In genomic region chr7:46671108-46671769, GRCh38 we compare ENCODE assay signal across 26 cellular contexts.
DNase-seq lines count a peak whose midpoint lies in the region; ATAC-seq and TF ChIP-seq lines count a peak whose summit lies in the region.
"Had no signal": no experiment of that assay in that cellular context is flagged by ENCODE, and none has a peak within 500 bp of the region (broad histone marks: within the 10 kb centered on the region; RNA-seq: fewer than 3 reads in every experiment).

No MANE protein-coding gene starts in this region.

- no peak overlapping the region for H3K56ac ChIP-seq in mesendoderm (ENCODE audit: low read length)

- H2BK15ac ChIP-seq in mesendoderm (replicated peaks; ENCODE audit: low read depth) = no peak overlapping the region

- no peak overlapping the region for H3K23ac ChIP-seq in mesendoderm (ENCODE audit: low read length)

- CTCF ChIA-PET in activated CD4-positive, alpha-beta T cell treated with anti-CD3 and anti-CD28 coated beads, Interleukin-2, amount 10 ng/mL, durations not matched to agents 7 days and 5 days (lab: Charles Lee) = no interaction called here

- no peak overlapping the region for H2BK5ac ChIP-seq in mesendoderm (ENCODE audit: low read length)

- no peaks in the 10 kb centered on the region; the same call in 1 of the 2 replicates for H3K9me2 ChIP-seq in GM23338 (ENCODE audit: insufficient read depth)

- no peak for TF ChIP-seq POLR2A in gastrocnemius medialis (IDR thresholded peaks at IDR 0.05)

- H3K9me3 ChIP-seq in NT2/D1 (ENCODE audit: insufficient read depth, low read length) (peaks cover 3% of the 10 kb centered on the region; the same call in 1 of the 2 replicates), gastrocnemius medialis (no peaks in the 10 kb centered on the region)
- H3K9me3 ChIP-seq: BE2C had no signal

- no peak overlapping the region for H3K4ac ChIP-seq in mesendoderm (ENCODE audit: low read depth, low read length)

- H3K27me3 ChIP-seq in GM23338 (ENCODE audit: insufficient read depth) (no peaks in the 10 kb centered on the region), NT2/D1 (ENCODE audit: insufficient read depth, insufficient read length) (no peaks in the 10 kb centered on the region), mesendoderm (ENCODE audit: insufficient read depth, low read length, poor library complexity) (no peaks in the 10 kb centered on the region), gastrocnemius medialis (no peaks in the 10 kb centered on the region)
- H3K27me3 ChIP-seq: BE2C had no signal

- peak overlapping the region; percentile 28 for H3K27ac Mint-ChIP-seq in GM23338
- no peak overlapping the region for H3K27ac Mint-ChIP-seq in activated CD4-positive, alpha-beta T cell treated with anti-CD3 and anti-CD28 coated beads, Interleukin-2, amount 10 ng/mL, durations not matched to agents 7 days and 5 days
- H3K27ac Mint-ChIP-seq: CD14-positive monocyte; CD8-positive, alpha-beta memory T cell had no signal

- in situ Hi-C loops in gastrocnemius medialis (cut with MboI; ENCODE audit: low sequenced_read_pairs in 4 of 4) = no loop called here

- no CpG with 5 or more reads among the region's 1 CpG for WGBS in mesendoderm (ENCODE audit: extremely low coverage, insufficient coverage, low lambda C conversion rate)

- POLR2A ChIA-PET in activated CD4-positive, alpha-beta T cell treated with anti-CD3 and anti-CD28 coated beads, Interleukin-2, amount 10 ng/mL, durations not matched to agents 7 days and 5 days (lab: Charles Lee) = no interaction called here

- peaks cover 5% of the 10 kb centered on the region; the same call in 1 of the 3 replicates for H3K36me3 Mint-ChIP-seq in GM23338 (ENCODE audit: low read depth)
- H3K36me3 Mint-ChIP-seq in activated CD4-positive, alpha-beta T cell treated with anti-CD3 and anti-CD28 coated beads, Interleukin-2, amount 10 ng/mL, durations not matched to agents 7 days and 5 days (ENCODE audit: low read depth) = no peaks in the 10 kb centered on the region
- H3K36me3 Mint-ChIP-seq: CD14-positive monocyte; CD8-positive, alpha-beta memory T cell had no signal

- H3K4me2 ChIP-seq in GM23338 (peak overlapping the region; percentile 12; the same call in 1 of the 2 replicates), mesendoderm (ENCODE audit: low read length) (no peak overlapping the region)

- H3K9ac ChIP-seq in NT2/D1 (ENCODE audit: insufficient read length, low read depth) (no peak overlapping the region), mesendoderm (ENCODE audit: low read length) (no peak overlapping the region)

- H3K4me1 Mint-ChIP-seq in GM23338 = peaks cover 18% of the 10 kb centered on the region
- no peaks in the 10 kb centered on the region for H3K4me1 Mint-ChIP-seq in activated CD4-positive, alpha-beta T cell treated with anti-CD3 and anti-CD28 coated beads, Interleukin-2, amount 10 ng/mL, durations not matched to agents 7 days and 5 days
- H3K4me1 Mint-ChIP-seq: CD14-positive monocyte; CD8-positive, alpha-beta memory T cell had no signal

- DNase-seq in GM23338 (ENCODE audit: low spot score) = peak; percentile 76
- peak; percentile 61 for DNase-seq in NT2/D1 (ENCODE audit: low read depth, low spot score)
- DNase-seq in iPS DF 19.7 (ENCODE audit: low read depth, low spot score) = peak; percentile 42
- peak; percentile 91 for DNase-seq in mesendoderm
- no peak for DNase-seq in gastrocnemius medialis
- no peak for DNase-seq in T-helper 9 cell
- DNase-seq in HCEC 1CT = no peak
- no peak for DNase-seq in activated CD4-positive, alpha-beta T cell treated with anti-CD3 and anti-CD28 coated beads, Interleukin-2, amount 10 ng/mL, durations not matched to agents 7 days and 5 days
- DNase-seq: 8988T; ACHN; BE2C; CD8-positive, alpha-beta memory T cell; DMS 273 treated with DMSO at 0.1 percent for 48 hours; DMS79; EL; GF-D8; IMR-90; KG1; MM.1S; NCI-H2029 treated with DMSO at 0.1 percent for 48 hours; NCI-H510A; NCI-H69; OCI-M1; SIG-M5 had no signal

- no peak overlapping the region for H2AK5ac ChIP-seq in mesendoderm (ENCODE audit: low read length)

- no peak overlapping the region for H3K4me3 ChIP-seq in GM23338
- H3K4me3 ChIP-seq in NT2/D1 (ENCODE audit: insufficient read length, low read depth) = no peak overlapping the region
- no peak overlapping the region for H3K4me3 ChIP-seq in mesendoderm (ENCODE audit: low read length)
- H3K4me3 ChIP-seq in gastrocnemius medialis = no peak overlapping the region
- H3K4me3 ChIP-seq: SK-N-MC had no signal

- no peak overlapping the region for H2AFZ ChIP-seq in GM23338

- H4K8ac ChIP-seq in mesendoderm (ENCODE audit: low read depth, low read length) = no peak overlapping the region

- H3K4me3 Mint-ChIP-seq in GM23338 = peak overlapping the region; percentile 24; the same call in 2 of the 3 replicates
- no peak overlapping the region for H3K4me3 Mint-ChIP-seq in activated CD4-positive, alpha-beta T cell treated with anti-CD3 and anti-CD28 coated beads, Interleukin-2, amount 10 ng/mL, durations not matched to agents 7 days and 5 days
- H3K4me3 Mint-ChIP-seq: CD14-positive monocyte; CD8-positive, alpha-beta memory T cell had no signal

- H3K79me2 ChIP-seq in GM23338 (replicated peaks; ENCODE audit: insufficient read depth) (no peaks in the 10 kb centered on the region), mesendoderm (ENCODE audit: control insufficient read depth, insufficient read depth, low read length) (no peaks in the 10 kb centered on the region)

- peaks cover 10% of the 10 kb centered on the region for H3K4me1 ChIP-seq in GM23338 (ENCODE audit: insufficient read depth)
- H3K4me1 ChIP-seq in NT2/D1 (ENCODE audit: insufficient read depth, insufficient read length) = peaks cover 2% of the 10 kb centered on the region
- no peaks in the 10 kb centered on the region for H3K4me1 ChIP-seq in mesendoderm (ENCODE audit: control insufficient read depth, low read depth, low read length)
- no peaks in the 10 kb centered on the region for H3K4me1 ChIP-seq in gastrocnemius medialis
- H3K4me1 ChIP-seq: BE2C had no signal

- H3K27ac ChIP-seq in GM23338 (ENCODE audit: low read depth) (peak overlapping the region; percentile 8), mesendoderm (ENCODE audit: low read depth, low read length) (peak overlapping the region; percentile 68), gastrocnemius medialis (no peak overlapping the region)
- H3K27ac ChIP-seq: SK-N-MC had no signal

- H3K18ac ChIP-seq in mesendoderm (ENCODE audit: low read length) = no peak overlapping the region

- no peaks in the 10 kb centered on the region for H3K79me1 ChIP-seq in mesendoderm (ENCODE audit: low read length)

- H3K9me3 Mint-ChIP-seq in GM23338 = peaks cover 14% of the 10 kb centered on the region
- H3K9me3 Mint-ChIP-seq in activated CD4-positive, alpha-beta T cell treated with anti-CD3 and anti-CD28 coated beads, Interleukin-2, amount 10 ng/mL, durations not matched to agents 7 days and 5 days = peaks cover 5% of the 10 kb centered on the region

- H4K5ac ChIP-seq in mesendoderm (ENCODE audit: low read length) = no peak overlapping the region

- H3K36me3 ChIP-seq in GM23338 (ENCODE audit: insufficient read depth) = no peaks in the 10 kb centered on the region
- H3K36me3 ChIP-seq in NT2/D1 (ENCODE audit: insufficient read depth, insufficient read length, low read length) = no peaks in the 10 kb centered on the region
- H3K36me3 ChIP-seq in mesendoderm (ENCODE audit: control insufficient read depth, insufficient read depth, low read length) = no peaks in the 10 kb centered on the region
- no peaks in the 10 kb centered on the region for H3K36me3 ChIP-seq in gastrocnemius medialis
- H3K36me3 ChIP-seq: BE2C had no signal

- no peak for TF ChIP-seq CTCF in GM23338 (conservative IDR thresholded peaks at IDR 0.05; ENCODE audit: low read depth in 2 of 2)
- no peak for TF ChIP-seq CTCF in gastrocnemius medialis (IDR thresholded peaks at IDR 0.05 in 4 of 5, conservative IDR thresholded peaks at IDR 0.05 in 1 of 5)

- no peaks in the 10 kb centered on the region for H3K27me3 Mint-ChIP-seq in GM23338 (ENCODE audit: insufficient read depth, low read depth, poor library complexity)
- no peaks in the 10 kb centered on the region for H3K27me3 Mint-ChIP-seq in activated CD4-positive, alpha-beta T cell treated with anti-CD3 and anti-CD28 coated beads, Interleukin-2, amount 10 ng/mL, durations not matched to agents 7 days and 5 days
- H3K27me3 Mint-ChIP-seq: CD8-positive, alpha-beta memory T cell had no signal

- intact Hi-C loops in gastrocnemius medialis (cut with DNase I; ENCODE audit: low total_unique reads) = no loop called here

- ATAC-seq in GM23338 = peak; percentile 87
- ATAC-seq in gastrocnemius medialis = no peak

- no peak overlapping the region for H2BK120ac ChIP-seq in mesendoderm (ENCODE audit: low read depth, low read length)

- no peaks in the 10 kb centered on the region for H3F3A ChIP-seq in GM23338 (replicated peaks; ENCODE audit: low read depth)

- no peaks in the 10 kb centered on the region for H4K20me1 ChIP-seq in GM23338 (replicated peaks; ENCODE audit: insufficient read depth)

TF ChIP-seq in GM23338, 12 proteins besides CTCF, POLR2A, EP300 and RAD21:
- TF ChIP-seq NANOG (IDR thresholded peaks at IDR 0.05; ENCODE audit: borderline replicate concordance) (peak; percentile 23; the same call in 1 of the 2 replicates), ZNF114 (CRISPR knock-in tag; IDR thresholded peaks at IDR 0.05) (no peak)

Comparison
In these comparisons a context has a peak if more than half of its experiments do, and no peak if none do; other contexts are left out.
1. DNase-seq: peak in GM23338 (single experiment), NT2/D1 (single experiment), iPS DF 19.7 (single experiment) and mesendoderm (single experiment); none in gastrocnemius medialis (0 of 2), T-helper 9 cell (single experiment), HCEC 1CT (single experiment) and activated CD4-positive, alpha-beta T cell treated with anti-CD3 and anti-CD28 coated beads, Interleukin-2, amount 10 ng/mL, durations not matched to agents 7 days and 5 days (single experiment).
2. H3K27ac ChIP-seq: peak in GM23338 (single experiment) and mesendoderm (single experiment); none in gastrocnemius medialis (0 of 4).